10 cellular contexts compared by ENCODE assay signal in the genomic region with DNA sequence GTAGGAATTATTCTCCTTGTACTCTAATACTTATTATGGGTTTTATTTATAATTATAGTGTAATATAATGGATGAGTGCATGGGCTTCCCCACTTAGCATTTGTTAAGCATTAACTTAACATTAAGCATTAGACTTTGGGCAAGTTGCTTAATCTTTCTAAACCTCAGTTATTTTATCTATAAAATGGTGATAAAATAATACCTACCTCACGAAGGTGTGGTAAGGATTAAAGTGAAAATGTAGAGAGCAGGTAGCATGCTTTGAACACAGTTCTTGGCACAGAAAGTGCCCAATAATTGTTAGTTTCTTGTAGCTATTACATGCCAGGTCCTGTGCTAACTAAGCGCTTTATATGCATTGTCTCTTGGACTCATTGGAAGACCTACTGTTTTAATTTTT. TPM values are rescaled to one million over a fixed set of nuclear protein-coding genes. Genes with fewer than 3 reads are reported as not detected.
DNase-seq lines count a peak whose midpoint lies in the region; ATAC-seq, FAIRE-seq and TF ChIP-seq lines count a peak whose summit lies in the region.
"Had no signal": no experiment of that assay in that cellular context is flagged by ENCODE, and none has a peak within 500 bp of the region (broad histone marks: within the 10 kb centered on the region; RNA-seq: fewer than 3 reads in every experiment).

No MANE protein-coding gene starts in this region.

- no peak overlapping the region for H3K4me3 ChIP-seq in A549
- peak overlapping the region; percentile 64 for H3K4me3 ChIP-seq in HL-60 (replicated peaks; ENCODE audit: insufficient read depth, low read length)
- H3K4me3 ChIP-seq in brain microvascular endothelial cell (ENCODE audit: low read depth, low read length) = peak overlapping the region; percentile 97
- peak overlapping the region; percentile 84 for H3K4me3 ChIP-seq in lower lobe of right lung

- H3K4me2 ChIP-seq in A549 = peak overlapping the region; percentile 16; the same call in 1 of the 3 replicates

- ATAC-seq in A549 (no peak), lower lobe of right lung (no peak)
- ATAC-seq: CD8-positive, alpha-beta T cell; SK-N-SH treated with all-trans-retinoic acid at 6 μM for 48 hours had no signal

- POLR2A ChIA-PET in A549 (lab: Yijun Ruan, JAX) = no interaction called here

- DNase-seq in A549 (ENCODE audit: low read depth in 1 of 2, low spot score in 1 of 2) (no peak), HL-60 (ENCODE audit: low read depth in 1 of 2, low spot score in 1 of 2) (no peak), brain microvascular endothelial cell (no peak), lower lobe of right lung (no peak), amniotic stem cell (lab: John Stamatoyannopoulos, UW) (no peak), DMS153 treated with DMSO at 0.1 percent for 48 hours (lab: John Stamatoyannopoulos, UW; ENCODE audit: unreplicated experiment) (no peak), NCI-H2029 treated with DMSO at 0.1 percent for 48 hours (lab: John Stamatoyannopoulos, UW) (no peak)
- DNase-seq in stimulated activated naive CD4-positive, alpha-beta T cell treated with Interleukin-2 at 50 U/mL for 16 hours (lab: John Stamatoyannopoulos, UW) = no peak
- DNase-seq: CD8-positive, alpha-beta T cell had no signal

- no peak for TF ChIP-seq RAD21 in A549 (conservative IDR thresholded peaks at IDR 0.05 in 1 of 2, IDR thresholded peaks at IDR 0.05 in 1 of 2)

- FAIRE-seq in A549 (lab: Jason Lieb, UNC) = no peak

- H3K36me3 ChIP-seq in brain microvascular endothelial cell (replicated peaks) (peaks cover 10% of the 10 kb centered on the region), lower lobe of right lung (peaks cover 16% of the 10 kb centered on the region)

- intact Hi-C loops in lower lobe of right lung (cut with DNase I) = no loop called here

- no peaks in the 10 kb centered on the region for H3K27me3 ChIP-seq in HL-60 (ENCODE audit: insufficient read depth, poor library complexity, severe bottlenecking)
- no peaks in the 10 kb centered on the region for H3K27me3 ChIP-seq in brain microvascular endothelial cell (replicated peaks)
- H3K27me3 ChIP-seq in lower lobe of right lung (ENCODE audit: low read depth) = no peaks in the 10 kb centered on the region

- no peak for TF ChIP-seq EP300 in A549 (IDR thresholded peaks at IDR 0.05)

- H3K9me3 ChIP-seq in A549 = no peaks in the 10 kb centered on the region
- H3K9me3 ChIP-seq in lower lobe of right lung = no peaks in the 10 kb centered on the region

- H3K4me1 ChIP-seq in A549 = peaks cover 22% of the 10 kb centered on the region; the same call in 2 of the 3 replicates
- H3K4me1 ChIP-seq in lower lobe of right lung = peaks cover 33% of the 10 kb centered on the region

- TF ChIP-seq POLR2A in A549 (IDR thresholded peaks at IDR 0.05; ENCODE audit: low read length) = no peak

- in situ Hi-C loops in brain microvascular endothelial cell (cut with HindIII; ENCODE audit: low pct_ligation_motif_present, low sequenced_read_pairs) = no loop called here

- CTCF ChIA-PET in A549 (lab: Yijun Ruan, JAX) = interaction anchor here (1.0 to 1.2 kb wide), 2 partner anchors 16 to 199 kb away, joined by 3 read pairs; no protein-coding TSS in a partner anchor

- 84% methylated on average over 2 of the region's 2 CpGs for WGBS in A549 (ENCODE audit: missing lambda C conversion rate)

- H3K27ac ChIP-seq in A549 (no peak overlapping the region), HL-60 (replicated peaks) (no peak overlapping the region), brain microvascular endothelial cell (no peak overlapping the region), lower lobe of right lung (no peak overlapping the region)

- TF ChIP-seq CTCF in A549 (IDR thresholded peaks at IDR 0.05) = no peak
- no peak for TF ChIP-seq CTCF in HL-60 (IDR thresholded peaks at IDR 0.05; ENCODE audit: insufficient read depth, low read length)
- TF ChIP-seq CTCF in brain microvascular endothelial cell (IDR thresholded peaks at IDR 0.05; ENCODE audit: low read depth, low read length, missing control alignments) = no peak
- TF ChIP-seq CTCF in lower lobe of right lung (IDR thresholded peaks at IDR 0.05) = no peak

TF ChIP-seq in A549, 52 proteins besides CTCF, POLR2A, EP300 and RAD21:
- TF ChIP-seq RARB (CRISPR knock-in tag; IDR thresholded peaks at IDR 0.05) (no peak), GATA3 (IDR thresholded peaks at IDR 0.05; ENCODE audit: borderline replicate concordance) (no peak), EHMT2 (IDR thresholded peaks at IDR 0.05; ENCODE audit: low read depth) (no peak), TFCP2L1 (CRISPR knock-in tag; IDR thresholded peaks at IDR 0.05) (no peak), HOXA7 (CRISPR knock-in tag; IDR thresholded peaks at IDR 0.05) (no peak)
- TF ChIP-seq, protein P1, sequence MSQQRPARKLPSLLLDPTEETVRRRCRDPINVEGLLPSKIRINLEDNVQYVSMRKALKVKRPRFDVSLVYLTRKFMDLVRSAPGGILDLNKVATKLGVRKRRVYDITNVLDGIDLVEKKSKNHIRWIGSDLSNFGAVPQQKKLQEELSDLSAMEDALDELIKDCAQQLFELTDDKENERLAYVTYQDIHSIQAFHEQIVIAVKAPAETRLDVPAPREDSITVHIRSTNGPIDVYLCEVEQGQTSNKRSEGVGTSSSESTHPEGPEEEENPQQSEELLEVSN (IDR thresholded peaks at IDR 0.05; ENCODE audit: borderline replicate concordance, low read depth) = no peak

RNA-seq across cellular contexts. Expression of a gene that starts 2.6 kb away (rescaled TPM):
- polyA plus RNA-seq in A549 (2011; rRNA removed) (26.4 and 32.3 TPM in 2 replicates), A549 (2017; fragmentation: RNase III; extraction: RNeasy Plus Mini Kit Qiagen cat#74134 plus additional on column Dnase treatment) (21.3 to 37.2 TPM (median 32.3 TPM) in 3 replicates)
- polyA plus RNA-seq in A549 (2012; cell fraction: cytosol; rRNA removed) = 7.7 and 9.5 TPM in 2 replicates
- polyA plus RNA-seq in A549 (2012; cell fraction: nucleus; rRNA removed) = 4.5 and 9.0 TPM in 2 replicates
- polyA minus RNA-seq in A549 (2011; rRNA and poly(A)+ RNA removed) = 6.8 and 7.4 TPM in 2 replicates
- 138 TPM for total RNA-seq in lower lobe of right lung

RNA-seq across cellular contexts. Expression of a gene that starts 48.7 kb away (rescaled TPM):
- polyA plus RNA-seq in A549 (2011; rRNA removed) = 1.2 and 1.6 TPM in 2 replicates
- polyA plus RNA-seq in A549 (2012; cell fraction: cytosol; rRNA removed) = 0.22 and 0.26 TPM in 2 replicates
- polyA plus RNA-seq in A549 (2012; cell fraction: nucleus; rRNA removed) = 0.16 and 0.19 TPM in 2 replicates
- 1.9 to 2.4 TPM (median 1.9 TPM) in 3 replicates for polyA plus RNA-seq in A549 (2017; fragmentation: RNase III; extraction: RNeasy Plus Mini Kit Qiagen cat#74134 plus additional on column Dnase treatment)
- polyA minus RNA-seq in A549 (2011; rRNA and poly(A)+ RNA removed) = 0.17 and 0.19 TPM in 2 replicates
- total RNA-seq in lower lobe of right lung = 36.9 TPM
- total RNA-seq: CD8-positive, alpha-beta T cell had no signal
